Comparison of ENCODE assay signal across 6 cellular contexts in genomic region chr4:663438-664428, GRCh38. TPM values are rescaled to one million over a fixed set of nuclear protein-coding genes. Genes with fewer than 3 reads are reported as not detected.
DNase-seq lines count a peak whose midpoint lies in the region; ATAC-seq and TF ChIP-seq lines count a peak whose summit lies in the region.

No MANE protein-coding gene starts in this region.

- WGBS in liver, result 7% methylated on average over 80 of the region's 80 CpGs

- no peaks in the 10 kb centered on the region for H3K27me3 Mint-ChIP-seq in stimulated activated naive CD8-positive, alpha-beta T cell treated with anti-CD3 and anti-CD28 coated beads, Interleukin-15, Interleukin-2, amounts not matched to agents 100 ng/mL and 50 ng/mL, for 24 hours

- no peak for TF ChIP-seq CTCF in liver (IDR thresholded peaks at IDR 0.05; ENCODE audit: low read depth, low read length, missing input control)

- H3K27ac ChIP-seq in KOPT-K1 (ENCODE audit: low read depth, low read length, poor library complexity, severe bottlenecking) (peak overlapping the region; percentile 89), liver (ENCODE audit: low read depth in 1 of 2, low read length in 2 of 2) (no peak overlapping the region)

- H3K4me3 ChIP-seq in liver (ENCODE audit: low read depth in 1 of 3, low read length in 3 of 3), result peak overlapping the region in 2 of 3 donors; percentile 47 to 50

- H3K27me3 ChIP-seq in liver (ENCODE audit: control insufficient read depth in 4 of 4, insufficient read depth in 4 of 4, low read length in 3 of 4), result no peaks in the 10 kb centered on the region

- peaks cover 34% of the 10 kb centered on the region; the same call in 1 of the 2 replicates for H3K36me3 ChIP-seq in KOPT-K1 (ENCODE audit: insufficient read depth, low read length)
- no peaks in the 10 kb centered on the region for H3K36me3 ChIP-seq in liver (ENCODE audit: control insufficient read depth in 4 of 4, insufficient read depth in 3 of 4, low read depth in 1 of 4, low read length in 3 of 4)

- TF ChIP-seq RAD21 in liver (IDR thresholded peaks at IDR 0.05), result no peak

- DNase-seq in activated effector memory CD4-positive, alpha-beta T cell treated with Interleukin-2 at 50 U/mL for 16 hours, result peak; percentile 72

- H3K36me3 Mint-ChIP-seq in stimulated activated naive CD8-positive, alpha-beta T cell treated with anti-CD3 and anti-CD28 coated beads, Interleukin-15, Interleukin-2, amounts not matched to agents 100 ng/mL and 50 ng/mL, for 24 hours (ENCODE audit: low read depth), result no peaks in the 10 kb centered on the region

- no peaks in the 10 kb centered on the region for H3K9me3 Mint-ChIP-seq in stimulated activated naive CD8-positive, alpha-beta T cell treated with anti-CD3 and anti-CD28 coated beads, Interleukin-15, Interleukin-2, amounts not matched to agents 100 ng/mL and 50 ng/mL, for 24 hours

- peaks cover 12% of the 10 kb centered on the region for H3K4me1 Mint-ChIP-seq in stimulated activated naive CD8-positive, alpha-beta T cell treated with anti-CD3 and anti-CD28 coated beads, Interleukin-15, Interleukin-2, amounts not matched to agents 100 ng/mL and 50 ng/mL, for 24 hours (ENCODE audit: low read depth)

- no peaks in the 10 kb centered on the region for H3K9me3 ChIP-seq in KOPT-K1 (ENCODE audit: insufficient read depth, low read length, poor library complexity, severe bottlenecking)
- H3K9me3 ChIP-seq in liver (ENCODE audit: control insufficient read depth in 4 of 4, low read length in 3 of 4), result no peaks in the 10 kb centered on the region

- H3K4me3 Mint-ChIP-seq in stimulated activated naive CD8-positive, alpha-beta T cell treated with anti-CD3 and anti-CD28 coated beads, Interleukin-15, Interleukin-2, amounts not matched to agents 100 ng/mL and 50 ng/mL, for 24 hours, result peak overlapping the region; percentile 82

- no peak overlapping the region for H3K9ac ChIP-seq in liver (ENCODE audit: low read depth in 1 of 2, low read length in 2 of 2)

- H3K4me1 ChIP-seq in liver (ENCODE audit: control insufficient read depth in 4 of 4, insufficient read depth in 4 of 4, low read length in 3 of 4), result no peaks in the 10 kb centered on the region

- ATAC-seq in GM18867 (IDR thresholded peaks at IDR 0.05; ENCODE audit: unreplicated experiment) (peak; percentile 38), GM19328 (IDR thresholded peaks at IDR 0.05; ENCODE audit: unreplicated experiment) (no peak)

- H3K27ac Mint-ChIP-seq in stimulated activated naive CD8-positive, alpha-beta T cell treated with anti-CD3 and anti-CD28 coated beads, Interleukin-15, Interleukin-2, amounts not matched to agents 100 ng/mL and 50 ng/mL, for 24 hours, result peak overlapping the region; percentile 76

TF ChIP-seq in liver, 16 proteins besides CTCF, POLR2A, EP300 and RAD21:
- TF ChIP-seq GABPA (IDR thresholded peaks at IDR 0.05 in 1 of 2, conservative IDR thresholded peaks at IDR 0.05 in 1 of 2) (no peak), REST (IDR thresholded peaks at IDR 0.05) (no peak), YY1 (IDR thresholded peaks at IDR 0.05) (no peak), HNF4G (IDR thresholded peaks at IDR 0.05) (no peak)

RNA-seq across cellular contexts. Expression of gene ATP5ME, which starts 10.3 kb away (rescaled TPM):
- 10 to 100 TPM; 31.4 to 75.9 TPM for total RNA-seq in liver
- 100 to 1,000 TPM; 263 to 621 TPM for polyA plus RNA-seq in liver

RNA-seq across cellular contexts. Expression of gene MYL5, which starts 10.6 kb away (rescaled TPM):
- 1 to 10 TPM; 2.4 to 4.6 TPM for total RNA-seq in liver
- polyA plus RNA-seq in liver, result 1 to 10 TPM; 4.8 to 5.0 TPM

RNA-seq across cellular contexts. Expression of gene SLC49A3, which starts 25.2 kb away (rescaled TPM):
- total RNA-seq in liver, result 1 to 10 TPM; 1.6 to 2.5 TPM
- 1 to 10 TPM in 1 of 2 donors, under 1 TPM in 1; 0.40 to 3.6 TPM for polyA plus RNA-seq in liver

RNA-seq across cellular contexts. Expression of gene PDE6B, which starts 38.4 kb away (rescaled TPM):
- total RNA-seq in liver, result 1 to 10 TPM in 1 of 2 donors, under 1 TPM in 1; 0.59 to 7.3 TPM
- under 1 TPM; 0.28 to 0.40 TPM for polyA plus RNA-seq in liver

RNA-seq across cellular contexts. Expression of gene PCGF3, which starts 41.9 kb away (rescaled TPM):
- total RNA-seq in liver, result 10 to 100 TPM; 17.2 to 23.3 TPM
- 10 to 100 TPM; 11.0 to 11.4 TPM for polyA plus RNA-seq in liver
